ENCODE assay signal across 24 cellular contexts in genomic region chr10:6139470-6139869, GRCh38.
"Had no signal": no experiment of that assay in that cellular context is flagged by ENCODE, and none has a peak within 500 bp of the region (broad histone marks: within the 10 kb centered on the region; RNA-seq: fewer than 3 reads in every experiment).

No MANE protein-coding gene starts in this region.

- H3K9me3 ChIP-seq: breast epithelium, colonic mucosa, esophagus muscularis mucosa, sigmoid colon, testis, uterus had no signal

- H3K4me3 Mint-ChIP-seq: immature natural killer cell had no signal

- H3K27ac ChIP-seq: breast epithelium, esophagus muscularis mucosa, hepatocyte, sigmoid colon, testis, uterus had no signal

- ATAC-seq: activated CD4-positive, CD25-positive, alpha-beta regulatory T cell treated with anti-CD3 and anti-CD28 coated beads, Interleukin-2, amount 50 U/mL, for 24 hours; activated CD8-positive, alpha-beta T cell treated with anti-CD3 and anti-CD28 coated beads, Interleukin-2, amount 10 ng/mL, durations not matched to agents 7 days and 5 days; activated naive CD4-positive, alpha-beta T cell treated with anti-CD3 and anti-CD28 coated beads, Interleukin-2, amount 50 U/mL, for 72 hours had no signal

- H3K36me3 Mint-ChIP-seq: immature natural killer cell had no signal

- DNase-seq: activated CD4-positive, alpha-beta T cell treated with anti-CD3 and anti-CD28 coated beads, Interleukin-2, amount 10 ng/mL, durations not matched to agents 24 days and 14 days; activated CD8-positive, alpha-beta T cell treated with anti-CD3 and anti-CD28 coated beads, Interleukin-2, amount 10 ng/mL, durations not matched to agents 7 days and 5 days; activated gamma-delta T cell; activated T-cell treated with anti-CD3 and anti-CD28 coated beads, Interleukin-2, amount 50 U/mL, for 48 hours; colonic mucosa; glutamatergic neuron; immature natural killer cell; mesenchymal stem cell; nucleus accumbens; sigmoid colon; stimulated activated CD4-positive, alpha-beta T cell treated with anti-CD3 and anti-CD28 coated beads, Interleukin-2, amount 100 ng/mL, for 48 hours; stimulated activated CD8-positive, alpha-beta memory T cell treated with anti-CD3 and anti-CD28 coated beads, Interleukin-4, amount 100 ng/mL, for 48 hours; stimulated activated naive CD4-positive, alpha-beta T cell; SW 1271; T-helper 2 cell; testis; trophoblast cell; uterus had no signal

- H3K9me3 Mint-ChIP-seq: activated CD4-positive, alpha-beta T cell treated with anti-CD3 and anti-CD28 coated beads, Interleukin-2, amount 10 ng/mL, durations not matched to agents 24 days and 14 days; activated naive CD4-positive, alpha-beta T cell treated with anti-CD3 and anti-CD28 coated beads, Interleukin-2, amount 50 U/mL, for 72 hours; immature natural killer cell had no signal

- H3K27me3 ChIP-seq: breast epithelium, colonic mucosa, testis, uterus had no signal

- H3K4me1 ChIP-seq: breast epithelium, colonic mucosa, uterus had no signal

- H3K27ac Mint-ChIP-seq: activated CD8-positive, alpha-beta T cell treated with anti-CD3 and anti-CD28 coated beads, Interleukin-2, amount 10 ng/mL, durations not matched to agents 7 days and 5 days; activated naive CD4-positive, alpha-beta T cell treated with anti-CD3 and anti-CD28 coated beads, Interleukin-2, amount 50 U/mL, for 72 hours; immature natural killer cell had no signal

- H3K36me3 ChIP-seq: breast epithelium, colonic mucosa, esophagus muscularis mucosa, sigmoid colon, uterus had no signal

- H3K4me3 ChIP-seq: breast epithelium, colonic mucosa, esophagus muscularis mucosa, hepatocyte, sigmoid colon, smooth muscle cell, testis, uterus had no signal
